1 cellular context compared by ENCODE assay signal in the genomic region with DNA sequence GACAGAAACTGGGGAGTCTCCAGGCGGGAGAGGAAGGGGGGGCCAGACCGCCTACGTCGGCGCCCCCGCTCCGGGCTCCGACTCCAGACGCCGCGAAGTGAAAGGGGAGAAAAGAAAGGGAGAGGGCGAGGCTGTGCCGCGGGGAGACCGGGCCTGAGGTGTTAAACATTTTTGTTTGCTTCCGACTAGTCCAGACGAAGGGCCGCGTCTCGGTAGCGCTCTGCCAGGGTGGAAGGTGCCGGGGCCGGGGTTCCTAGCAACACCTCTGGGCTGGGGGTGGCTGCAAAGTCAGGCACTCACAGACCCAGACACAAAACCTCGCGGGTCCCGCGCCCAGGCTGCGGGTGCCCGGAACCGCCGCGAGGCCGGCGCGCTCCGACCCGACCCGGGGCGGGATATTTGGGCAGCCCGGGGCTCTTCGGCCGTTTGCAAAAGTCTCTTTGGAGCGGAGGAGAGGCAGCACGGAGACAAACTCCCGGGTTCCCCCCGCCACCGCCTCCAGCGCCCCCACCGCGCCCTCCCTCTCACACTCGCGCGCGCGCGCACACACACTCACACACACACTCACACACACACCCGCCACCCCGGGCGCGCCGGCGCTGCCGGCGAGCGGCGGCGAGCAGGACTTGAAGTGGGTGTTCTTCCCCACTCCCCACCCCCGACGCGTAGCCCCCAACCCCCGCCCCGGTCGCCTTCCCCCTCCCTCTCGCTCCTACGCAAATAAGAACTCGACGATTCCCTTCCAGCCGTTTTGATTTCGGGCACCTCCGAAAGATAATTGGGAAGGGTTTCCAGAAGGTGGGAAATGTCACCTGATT.
TF ChIP-seq lines count a peak whose summit lies in the region.

No MANE protein-coding gene starts in this region.

TF ChIP-seq in HEK293, 187 proteins besides CTCF, POLR2A, EP300 and RAD21 (continued from another document):
- peak; percentile 55 for TF ChIP-seq ZBTB11 (tag by site-specific recombination; conservative IDR thresholded peaks at IDR 0.05; ENCODE audit: low read depth)
- TF ChIP-seq ZEB2 (tag by site-specific recombination; IDR thresholded peaks at IDR 0.05), result peak; percentile 64
- TF ChIP-seq ZNF248 (tag by site-specific recombination; IDR thresholded peaks at IDR 0.05), result no peak
- peak; percentile 75 for TF ChIP-seq ZBTB17 (tag by site-specific recombination; IDR thresholded peaks at IDR 0.05)
- TF ChIP-seq, protein P1, sequence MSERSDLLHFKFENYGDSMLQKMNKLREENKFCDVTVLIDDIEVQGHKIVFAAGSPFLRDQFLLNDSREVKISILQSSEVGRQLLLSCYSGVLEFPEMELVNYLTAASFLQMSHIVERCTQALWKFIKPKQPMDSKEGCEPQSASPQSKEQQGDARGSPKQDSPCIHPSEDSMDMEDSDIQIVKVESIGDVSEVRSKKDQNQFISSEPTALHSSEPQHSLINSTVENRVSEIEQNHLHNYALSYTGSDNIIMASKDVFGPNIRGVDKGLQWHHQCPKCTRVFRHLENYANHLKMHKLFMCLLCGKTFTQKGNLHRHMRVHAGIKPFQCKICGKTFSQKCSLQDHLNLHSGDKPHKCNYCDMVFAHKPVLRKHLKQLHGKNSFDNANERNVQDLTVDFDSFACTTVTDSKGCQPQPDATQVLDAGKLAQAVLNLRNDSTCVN (tag by site-specific recombination; optimal IDR thresholded peaks at IDR 0.05), result peak; percentile 93
- no peak for TF ChIP-seq ZNF19 (tag by site-specific recombination; IDR thresholded peaks at IDR 0.05; ENCODE audit: low read depth)
- no peak for TF ChIP-seq ZNF660 (tag by site-specific recombination; IDR thresholded peaks at IDR 0.05)
- TF ChIP-seq SP7 (tag by site-specific recombination; IDR thresholded peaks at IDR 0.05), result no peak
- TF ChIP-seq ZBTB20 (tag by site-specific recombination; IDR thresholded peaks at IDR 0.05), result peak; percentile 97
- no peak for TF ChIP-seq HOXC10 (CRISPR knock-in tag; IDR thresholded peaks at IDR 0.05)
- TF ChIP-seq REST (tag by site-specific recombination; IDR thresholded peaks at IDR 0.05), result no peak
- TF ChIP-seq ZNF555 (tag by site-specific recombination; conservative IDR thresholded peaks at IDR 0.05), result no peak
- TF ChIP-seq ZNF426 (tag by site-specific recombination; IDR thresholded peaks at IDR 0.05), result no peak
- TF ChIP-seq ZNF521 (tag by site-specific recombination; IDR thresholded peaks at IDR 0.05), result no peak
- no peak for TF ChIP-seq ZNF596 (tag by site-specific recombination; IDR thresholded peaks at IDR 0.05)
- TF ChIP-seq, protein P2, sequence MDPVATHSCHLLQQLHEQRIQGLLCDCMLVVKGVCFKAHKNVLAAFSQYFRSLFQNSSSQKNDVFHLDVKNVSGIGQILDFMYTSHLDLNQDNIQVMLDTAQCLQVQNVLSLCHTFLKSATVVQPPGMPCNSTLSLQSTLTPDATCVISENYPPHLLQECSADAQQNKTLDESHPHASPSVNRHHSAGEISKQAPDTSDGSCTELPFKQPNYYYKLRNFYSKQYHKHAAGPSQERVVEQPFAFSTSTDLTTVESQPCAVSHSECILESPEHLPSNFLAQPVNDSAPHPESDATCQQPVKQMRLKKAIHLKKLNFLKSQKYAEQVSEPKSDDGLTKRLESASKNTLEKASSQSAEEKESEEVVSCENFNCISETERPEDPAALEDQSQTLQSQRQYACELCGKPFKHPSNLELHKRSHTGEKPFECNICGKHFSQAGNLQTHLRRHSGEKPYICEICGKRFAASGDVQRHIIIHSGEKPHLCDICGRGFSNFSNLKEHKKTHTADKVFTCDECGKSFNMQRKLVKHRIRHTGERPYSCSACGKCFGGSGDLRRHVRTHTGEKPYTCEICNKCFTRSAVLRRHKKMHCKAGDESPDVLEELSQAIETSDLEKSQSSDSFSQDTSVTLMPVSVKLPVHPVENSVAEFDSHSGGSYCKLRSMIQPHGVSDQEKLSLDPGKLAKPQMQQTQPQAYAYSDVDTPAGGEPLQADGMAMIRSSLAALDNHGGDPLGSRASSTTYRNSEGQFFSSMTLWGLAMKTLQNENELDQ (tag by site-specific recombination; IDR thresholded peaks at IDR 0.05; ENCODE audit: low read depth), result no peak
TF ChIP-seq in HEK293: peak in this region for 25.
